Comparison of ENCODE assay signal across 2 cellular contexts in genomic region chr3:181741428-181741827, GRCh38.
TF ChIP-seq lines count a peak whose summit lies in the region.

No MANE protein-coding gene starts in this region.

TF ChIP-seq in WTC11, 78 proteins besides CTCF, POLR2A, EP300 and RAD21 (continued from another document):
- TF ChIP-seq NR2C2 (CRISPR knock-in tag; IDR thresholded peaks at IDR 0.05) (no peak), GTF2I (CRISPR knock-in tag; conservative IDR thresholded peaks at IDR 0.05) (no peak), FOXJ3 (CRISPR knock-in tag; IDR thresholded peaks at IDR 0.05; ENCODE audit: borderline replicate concordance) (no peak), USF1 (CRISPR knock-in tag; IDR thresholded peaks at IDR 0.05) (no peak), ZMAT4 (CRISPR knock-in tag; IDR thresholded peaks at IDR 0.05) (no peak), ATF2 (CRISPR knock-in tag; IDR thresholded peaks at IDR 0.05; ENCODE audit: borderline replicate concordance, low read depth) (no peak), TEAD4 (CRISPR knock-in tag; IDR thresholded peaks at IDR 0.05) (no peak), ZSCAN18 (CRISPR knock-in tag; IDR thresholded peaks at IDR 0.05) (no peak), SP1 (CRISPR knock-in tag; conservative IDR thresholded peaks at IDR 0.05) (no peak), RELA (CRISPR knock-in tag; IDR thresholded peaks at IDR 0.05; ENCODE audit: borderline replicate concordance) (no peak), ZNF281 (CRISPR knock-in tag; IDR thresholded peaks at IDR 0.05) (no peak), ZNF219 (CRISPR knock-in tag; IDR thresholded peaks at IDR 0.05; ENCODE audit: borderline replicate concordance) (no peak), ZBTB43 (CRISPR knock-in tag; IDR thresholded peaks at IDR 0.05) (no peak)

TF ChIP-seq in liver, 16 proteins besides CTCF, POLR2A, EP300 and RAD21 (continued from another document):
- TF ChIP-seq ZBTB33 (IDR thresholded peaks at IDR 0.05) (no peak), RXRA (IDR thresholded peaks at IDR 0.05) (peak; percentile 57 to 59), HNF4A (conservative IDR thresholded peaks at IDR 0.05) (peak in 1 of 2 donors; percentile 22)
